In the genomic region with DNA sequence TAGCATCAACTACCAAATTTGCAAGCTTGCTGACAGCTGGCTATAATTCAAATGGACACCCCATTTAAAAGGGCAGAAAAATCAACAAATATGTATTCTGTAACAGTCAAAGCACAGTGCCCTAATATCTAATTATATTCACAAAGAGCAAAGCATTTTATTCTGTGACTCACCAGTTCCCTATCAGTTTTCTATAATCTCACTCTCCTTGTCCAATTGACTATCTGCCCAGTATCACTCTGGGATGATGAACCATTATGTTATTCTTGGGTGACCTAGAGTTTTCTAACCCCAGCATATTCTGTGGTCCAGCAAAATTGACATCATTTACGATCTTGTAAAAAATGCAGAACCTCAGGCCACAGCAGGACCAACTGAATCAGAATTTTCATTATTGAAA, we compare ENCODE assay signal across 29 cellular contexts.
"Had no signal": no experiment of that assay in that cellular context is flagged by ENCODE, and none has a peak within 500 bp of the region (broad histone marks: within the 10 kb centered on the region; RNA-seq: fewer than 3 reads in every experiment).

No MANE protein-coding gene starts in this region.

- H3K27me3 Mint-ChIP-seq: activated CD4-positive, alpha-beta memory T cell treated with anti-CD3 and anti-CD28 coated beads, Interleukin-2, amount 10 ng/mL, durations not matched to agents 7 days and 5 days; activated CD4-positive, alpha-beta T cell treated with anti-CD3 and anti-CD28 coated beads, Interleukin-2, amount 10 ng/mL, durations not matched to agents 7 days and 5 days; activated naive CD8-positive, alpha-beta T cell; activated T-helper 17 cell treated with anti-CD3 and anti-CD28 coated beads, Interleukin-2, amount 50 U/mL, for 72 hours; central memory CD8-positive, alpha-beta T cell had no signal

- DNase-seq: activated CD4-positive, alpha-beta memory T cell treated with anti-CD3 and anti-CD28 coated beads, Interleukin-2, amount 10 ng/mL, durations not matched to agents 7 days and 5 days; activated CD4-positive, alpha-beta T cell treated with anti-CD3 and anti-CD28 coated beads for 1 hour; activated CD4-positive, alpha-beta T cell treated with anti-CD3 and anti-CD28 coated beads for 4 hours; activated CD4-positive, alpha-beta T cell treated with anti-CD3 and anti-CD28 coated beads, Interleukin-2, amount 10 ng/mL, durations not matched to agents 7 days and 5 days; activated CD4-positive, alpha-beta T cell treated with anti-CD3 and anti-CD28 coated beads, Interleukin-2, amount 50 U/mL, for 4 hours; activated effector memory CD4-positive, alpha-beta T cell treated with Interleukin-2 at 50 U/mL for 16 hours; activated gamma-delta T cell treated with Interleukin-2 at 50 U/mL for 16 hours; activated naive CD4-positive, alpha-beta T cell treated with anti-CD3 and anti-CD28 coated beads, Interleukin-2, amount 50 U/mL, for 16 hours; activated naive CD4-positive, alpha-beta T cell treated with Interleukin-2 at 50 U/mL for 16 hours; activated T-cell treated with anti-CD3 and anti-CD28 coated beads, Interleukin-2, amount 50 U/mL, for 4 hours; amygdala; aorta; brain microvascular endothelial cell; effector CD8-positive, alpha-beta T cell; esophagus squamous epithelium; foreskin melanocyte; heart right ventricle; T-helper 2 cell had no signal

- H3K4me3 ChIP-seq: esophagus squamous epithelium, gastroesophageal sphincter, heart right ventricle, hepatocyte had no signal

- H3K9me3 ChIP-seq: esophagus squamous epithelium, gastroesophageal sphincter had no signal

- FAIRE-seq: bronchial epithelial cell, colon, endometrium, endothelial cell of umbilical vein had no signal

- H3K27ac Mint-ChIP-seq: activated CD4-positive, alpha-beta memory T cell treated with anti-CD3 and anti-CD28 coated beads, Interleukin-2, amount 10 ng/mL, durations not matched to agents 7 days and 5 days; activated CD4-positive, alpha-beta T cell treated with anti-CD3 and anti-CD28 coated beads, Interleukin-2, amount 10 ng/mL, durations not matched to agents 7 days and 5 days; activated naive CD8-positive, alpha-beta T cell; activated T-helper 17 cell treated with anti-CD3 and anti-CD28 coated beads, Interleukin-2, amount 50 U/mL, for 72 hours; WTC11 had no signal

- H3K4me1 ChIP-seq: esophagus squamous epithelium, gastroesophageal sphincter, heart right ventricle had no signal

- ATAC-seq: activated T-cell treated with anti-CD3 and anti-CD28 coated beads, Interleukin-2, amount 50 U/mL, for 4 hours; activated T-helper 17 cell treated with anti-CD3 and anti-CD28 coated beads, Interleukin-2, amount 50 U/mL, for 72 hours; gastroesophageal sphincter; heart right ventricle; WTC11 had no signal

- H3K4me3 Mint-ChIP-seq: activated CD4-positive, alpha-beta memory T cell treated with anti-CD3 and anti-CD28 coated beads, Interleukin-2, amount 10 ng/mL, durations not matched to agents 7 days and 5 days; activated CD4-positive, alpha-beta T cell treated with anti-CD3 and anti-CD28 coated beads, Interleukin-2, amount 10 ng/mL, durations not matched to agents 7 days and 5 days; activated naive CD8-positive, alpha-beta T cell; activated T-cell treated with anti-CD3 and anti-CD28 coated beads, Interleukin-2, amount 50 U/mL, for 4 hours; activated T-helper 17 cell treated with anti-CD3 and anti-CD28 coated beads, Interleukin-2, amount 50 U/mL, for 72 hours; central memory CD8-positive, alpha-beta T cell; WTC11 had no signal

- H3K79me2 ChIP-seq: hepatocyte had no signal

- H3K27ac ChIP-seq: brain microvascular endothelial cell, epithelial cell of prostate, esophagus squamous epithelium, gastroesophageal sphincter, heart right ventricle, hepatocyte had no signal

- H3K27me3 ChIP-seq: brain microvascular endothelial cell, esophagus squamous epithelium, gastroesophageal sphincter, heart right ventricle, hepatocyte had no signal

- H3K4me2 ChIP-seq: hepatocyte had no signal

- H2AFZ ChIP-seq: hepatocyte had no signal

- H3K36me3 ChIP-seq: brain microvascular endothelial cell, esophagus squamous epithelium, gastroesophageal sphincter, heart right ventricle had no signal

- H3K4me1 Mint-ChIP-seq: activated CD4-positive, alpha-beta memory T cell treated with anti-CD3 and anti-CD28 coated beads, Interleukin-2, amount 10 ng/mL, durations not matched to agents 7 days and 5 days; activated CD4-positive, alpha-beta T cell treated with anti-CD3 and anti-CD28 coated beads, Interleukin-2, amount 10 ng/mL, durations not matched to agents 7 days and 5 days; activated T-helper 17 cell treated with anti-CD3 and anti-CD28 coated beads, Interleukin-2, amount 50 U/mL, for 72 hours; central memory CD8-positive, alpha-beta T cell; WTC11 had no signal
